In the genomic region with DNA sequence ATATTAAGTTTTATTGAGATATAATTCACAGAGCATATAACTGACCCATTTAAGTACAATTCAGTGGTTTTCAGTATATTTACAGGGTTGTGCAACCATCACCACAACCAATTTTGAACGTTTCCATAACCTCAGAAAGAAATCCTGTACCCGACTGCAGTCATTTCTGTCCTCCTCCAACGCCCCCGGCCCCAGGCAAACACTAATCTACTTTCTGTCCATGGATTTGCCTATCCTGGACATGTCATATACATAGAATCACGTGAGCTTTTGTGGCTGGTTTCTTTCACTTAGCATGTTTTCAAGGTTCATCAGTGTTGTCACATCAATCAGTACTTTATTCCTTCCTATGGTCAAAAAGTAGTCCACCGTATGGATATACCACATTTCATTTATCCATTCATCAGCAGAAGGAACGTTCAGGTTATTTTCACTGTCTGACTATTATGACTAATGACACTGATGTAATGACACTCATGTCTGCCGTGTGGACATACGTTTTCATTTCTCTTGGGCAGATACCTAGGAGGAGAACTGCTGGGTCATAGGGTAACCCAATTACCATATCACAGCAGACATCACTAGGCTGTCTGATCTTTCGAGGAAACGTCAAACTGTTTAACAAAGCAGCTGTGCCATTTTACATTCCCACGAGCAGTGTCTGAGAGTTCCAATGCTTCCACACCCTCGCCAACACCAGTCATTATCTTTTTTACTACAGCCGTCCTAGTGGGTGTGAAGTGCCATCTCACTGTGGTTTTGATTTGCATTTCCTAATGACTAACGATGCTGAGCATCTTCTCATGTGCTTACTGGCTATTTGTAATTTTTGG, we compare ENCODE assay signal across 15 cellular contexts. TPM values are rescaled to one million over a fixed set of nuclear protein-coding genes. Genes with fewer than 3 reads are reported as not detected.
DNase-seq lines count a peak whose midpoint lies in the region; ATAC-seq and TF ChIP-seq lines count a peak whose summit lies in the region.
"Had no signal": no experiment of that assay in that cellular context is flagged by ENCODE, and none has a peak within 500 bp of the region (broad histone marks: within the 10 kb centered on the region; RNA-seq: fewer than 3 reads in every experiment).

No MANE protein-coding gene starts in this region.

- no peak overlapping the region for H3K27ac ChIP-seq in testis
- H3K27ac ChIP-seq: Peyer's patch, prostate gland had no signal

- H3K4me1 ChIP-seq in testis, result peaks cover 36% of the 10 kb centered on the region
- H3K4me1 ChIP-seq: prostate gland had no signal

- peak; percentile 11 for DNase-seq in activated T-cell treated with anti-CD3 and anti-CD28 coated beads for 24 hours (ENCODE audit: low read depth)
- no peak for DNase-seq in activated T-cell treated with anti-CD3 and anti-CD28 coated beads for 4 hours
- DNase-seq in SW480 (ENCODE audit: low spot score), result peak; percentile 29
- peak; percentile 9 for DNase-seq in central memory CD4-positive, alpha-beta T cell
- DNase-seq in stimulated activated CD8-positive, alpha-beta memory T cell treated with anti-CD3 and anti-CD28 coated beads, Interleukin-15, amount 100 ng/mL, for 48 hours (ENCODE audit: low read depth in 2 of 2), result peak; percentile 45 to 61
- no peak for DNase-seq in testis
- DNase-seq: ACHN, activated B cell treated with CpG ODN at 0.5 μM for 24 hours, left colon, NCI-H1694 treated with DMSO at 0.1 percent for 48 hours, Peyer's patch had no signal

- TF ChIP-seq CTCF in testis (IDR thresholded peaks at IDR 0.05), result no peak

- TF ChIP-seq POLR2A in testis (IDR thresholded peaks at IDR 0.05), result no peak

- ATAC-seq in GM18858 (IDR thresholded peaks at IDR 0.05; ENCODE audit: unreplicated experiment) (no peak), GM19035 (IDR thresholded peaks at IDR 0.05; ENCODE audit: unreplicated experiment) (no peak)
- ATAC-seq: left colon had no signal

- no peaks in the 10 kb centered on the region for H3K27me3 ChIP-seq in testis
- H3K27me3 ChIP-seq: breast epithelium, Peyer's patch had no signal

- intact Hi-C loops in testis (cut with DNase I; ENCODE audit: low total_unique reads), result no loop called here

- WGBS in testis, 2 donors, result 83 to 86% methylated on average over 15 of the region's 15 CpGs

- no peak overlapping the region for H3K4me3 ChIP-seq in testis
- H3K4me3 ChIP-seq: breast epithelium, Peyer's patch, prostate gland had no signal

- no peaks in the 10 kb centered on the region for H3K9me3 ChIP-seq in testis
- H3K9me3 ChIP-seq: breast epithelium, Peyer's patch, prostate gland had no signal

- H3K36me3 ChIP-seq in testis (ENCODE audit: low read depth, missing control alignments), result no peaks in the 10 kb centered on the region
- H3K36me3 ChIP-seq: breast epithelium, prostate gland had no signal

RNA-seq across cellular contexts. Expression of a gene that starts 30.8 kb away (rescaled TPM):
- 10 to 100 TPM; 89.1 to 91.4 TPM for total RNA-seq in testis
- polyA plus RNA-seq in testis (ENCODE audit: insufficient read depth, low read depth, low replicate concordance), result 74.2 TPM

RNA-seq across cellular contexts. Expression of a gene that starts 30.9 kb away (rescaled TPM):
- 10 to 100 TPM in 1 of 2 donors, 1 to 10 TPM in 1; 8.7 to 11.5 TPM for total RNA-seq in testis
- polyA plus RNA-seq in testis (ENCODE audit: insufficient read depth, low read depth, low replicate concordance), result 6.3 TPM

Comparison
In these comparisons a context has a peak if more than half of its experiments do, and no peak if none do; other contexts are left out.
1. DNase-seq: peak in activated T-cell treated with anti-CD3 and anti-CD28 coated beads for 24 hours (single experiment), SW480 (single experiment), central memory CD4-positive, alpha-beta T cell (single experiment) and stimulated activated CD8-positive, alpha-beta memory T cell treated with anti-CD3 and anti-CD28 coated beads, Interleukin-15, amount 100 ng/mL, for 48 hours (2 of 2); none in activated T-cell treated with anti-CD3 and anti-CD28 coated beads for 4 hours (single experiment) and testis (single experiment).